In the genomic region with DNA sequence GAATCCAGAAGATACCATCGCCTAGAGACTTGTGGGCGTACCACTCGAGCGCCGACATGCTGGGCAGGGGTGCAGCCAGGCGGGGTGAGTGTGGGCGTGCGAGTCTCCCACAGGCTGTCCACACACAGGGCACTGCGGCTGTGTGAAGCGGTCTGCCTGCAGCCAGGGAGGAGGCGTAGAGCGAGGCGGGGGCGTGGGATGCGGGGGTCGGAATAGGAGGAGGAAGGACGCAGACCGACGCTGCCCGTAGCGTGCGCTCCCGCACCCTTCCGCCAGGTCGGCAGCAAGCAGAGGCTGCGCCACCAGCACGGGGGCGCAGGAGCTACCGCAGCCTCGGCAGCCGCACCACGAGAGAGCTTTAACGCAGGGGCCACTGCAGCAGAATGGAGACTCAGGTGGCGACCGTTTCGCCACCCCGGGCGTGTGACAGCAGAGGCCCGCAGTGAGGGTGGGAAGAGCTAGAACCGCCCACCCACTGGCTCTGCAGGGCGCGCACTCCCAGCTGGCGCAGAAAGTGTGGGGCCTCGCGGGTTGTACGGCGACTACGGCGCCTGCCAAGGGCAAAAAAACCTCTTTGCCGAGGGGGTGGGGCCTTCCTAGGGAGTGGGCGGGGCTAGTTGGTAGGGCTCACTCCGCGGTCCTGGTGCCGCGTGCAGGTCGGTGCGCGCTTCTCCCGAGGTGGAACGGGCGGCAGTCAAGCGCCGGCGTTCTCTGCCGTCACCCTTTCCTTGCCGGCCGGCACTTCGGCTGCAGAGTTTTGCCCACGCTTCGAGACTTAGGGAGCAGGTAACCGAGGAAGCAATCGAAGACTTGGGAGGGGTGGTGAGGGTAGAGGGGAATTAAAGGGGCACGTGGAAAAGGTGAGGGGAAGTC, we compare ENCODE assay signal across 1 cellular context.
TF ChIP-seq lines count a peak whose summit lies in the region.

A gene (minus strand): TSS at position 537 of the 873 bp plus-strand sequence. CDS start 479 bp downstream, at position 58.
A gene with protein sequence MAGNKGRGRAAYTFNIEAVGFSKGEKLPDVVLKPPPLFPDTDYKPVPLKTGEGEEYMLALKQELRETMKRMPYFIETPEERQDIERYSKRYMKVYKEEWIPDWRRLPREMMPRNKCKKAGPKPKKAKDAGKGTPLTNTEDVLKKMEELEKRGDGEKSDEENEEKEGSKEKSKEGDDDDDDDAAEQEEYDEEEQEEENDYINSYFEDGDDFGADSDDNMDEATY (plus strand): TSS at position 630 of the 873 bp plus-strand sequence. CDS start 10,704 bp downstream, outside the sequence.

TF ChIP-seq in K562, 482 proteins besides CTCF, POLR2A, EP300 and RAD21 (continued from another document and continues in another):
- TF ChIP-seq, protein P1, sequence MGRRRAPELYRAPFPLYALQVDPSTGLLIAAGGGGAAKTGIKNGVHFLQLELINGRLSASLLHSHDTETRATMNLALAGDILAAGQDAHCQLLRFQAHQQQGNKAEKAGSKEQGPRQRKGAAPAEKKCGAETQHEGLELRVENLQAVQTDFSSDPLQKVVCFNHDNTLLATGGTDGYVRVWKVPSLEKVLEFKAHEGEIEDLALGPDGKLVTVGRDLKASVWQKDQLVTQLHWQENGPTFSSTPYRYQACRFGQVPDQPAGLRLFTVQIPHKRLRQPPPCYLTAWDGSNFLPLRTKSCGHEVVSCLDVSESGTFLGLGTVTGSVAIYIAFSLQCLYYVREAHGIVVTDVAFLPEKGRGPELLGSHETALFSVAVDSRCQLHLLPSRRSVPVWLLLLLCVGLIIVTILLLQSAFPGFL (CRISPR knock-in tag; IDR thresholded peaks at IDR 0.05) = no peak
- TF ChIP-seq NR2C1 (IDR thresholded peaks at IDR 0.05) (no peak), NR2C1 (tag; IDR thresholded peaks at IDR 0.05) (no peak), ESRRA (IDR thresholded peaks at IDR 0.05; ENCODE audit: borderline replicate concordance, low read depth) (peak; percentile 71), FIP1L1 (IDR thresholded peaks at IDR 0.05; ENCODE audit: low read depth, low read length, poor library complexity, severe bottlenecking) (peak; percentile 37), CREM (IDR thresholded peaks at IDR 0.05; ENCODE audit: low read depth) (peak; percentile 59; the same call in 1 of the 2 replicates), GABPA (tag; conservative IDR thresholded peaks at IDR 0.05; ENCODE audit: low read depth) (peak; percentile 45; the same call in 1 of the 2 replicates), CHD4 (IDR thresholded peaks at IDR 0.05; ENCODE audit: insufficient read depth, insufficient replicate concordance, low read depth, low read length, poor library complexity, severe bottlenecking) (no peak), CCNT2 (IDR thresholded peaks at IDR 0.05; ENCODE audit: borderline replicate concordance, extremely low read depth, insufficient read length, low read depth, low read length) (peak; percentile 76), KAT7 (CRISPR knock-in tag; IDR thresholded peaks at IDR 0.05; ENCODE audit: borderline replicate concordance) (peak; percentile 66; the same call in 1 of the 2 replicates), SP1 (CRISPR knock-in tag; IDR thresholded peaks at IDR 0.05) (peak; percentile 87), RUNX1 (IDR thresholded peaks at IDR 0.05; ENCODE audit: low read depth) (no peak), SMARCA5 (IDR thresholded peaks at IDR 0.05) (peak; percentile 50; the same call in 1 of the 2 replicates), NEUROD1 (IDR thresholded peaks at IDR 0.05; ENCODE audit: borderline replicate concordance, low read depth, low read length, partially characterized antibody) (peak; percentile 53), ARHGAP35 (IDR thresholded peaks at IDR 0.05; ENCODE audit: partially characterized antibody) (no peak), IRF2 (CRISPR knock-in tag; IDR thresholded peaks at IDR 0.05) (no peak), EGR1 (conservative IDR thresholded peaks at IDR 0.05) (peak; percentile 99), NFIC (IDR thresholded peaks at IDR 0.05) (peak; percentile 54), ZEB2 (IDR thresholded peaks at IDR 0.05) (no peak; the same call in 1 of the 2 replicates), FOSL1 (tag; conservative IDR thresholded peaks at IDR 0.05) (no peak), ZBTB7A (IDR thresholded peaks at IDR 0.05; ENCODE audit: borderline replicate concordance, control insufficient read depth, low read depth, low read length) (peak; percentile 55), NONO (IDR thresholded peaks at IDR 0.05; ENCODE audit: low read depth in 2 of 2, low read length in 1 of 2) (peak; percentile 58 to 83; a peak in 3 of 4 replicates), TBL1XR1 (IDR thresholded peaks at IDR 0.05; ENCODE audit: low read length in 2 of 2) (no peak), LCOR (CRISPR knock-in tag; IDR thresholded peaks at IDR 0.05) (peak; percentile 80), SRSF9 (IDR thresholded peaks at IDR 0.05; ENCODE audit: borderline replicate concordance, low read depth, low read length) (no peak), FOXM1 (IDR thresholded peaks at IDR 0.05; ENCODE audit: low read depth) (0 out of 2 replicates have a peak, but pooled peaks have one; percentile 12), FOXM1 (CRISPR knock-in tag; IDR thresholded peaks at IDR 0.05; ENCODE audit: low read depth) (0 out of 2 replicates have a peak, but pooled peaks have one; percentile 16), PHF20 (IDR thresholded peaks at IDR 0.05; ENCODE audit: partially characterized antibody) (peak; percentile 71), KLF6 (CRISPR knock-in tag; IDR thresholded peaks at IDR 0.05; ENCODE audit: borderline replicate concordance) (0 out of 2 replicates have a peak, but pooled peaks have one; percentile 7), ZNF764 (CRISPR knock-in tag; IDR thresholded peaks at IDR 0.05; ENCODE audit: low read depth) (no peak), HLTF (IDR thresholded peaks at IDR 0.05) (0 out of 2 replicates have a peak, but pooled peaks have one; percentile 36), SPI1 (IDR thresholded peaks at IDR 0.05; ENCODE audit: borderline replicate concordance, low read depth, low read length) (no peak), TOE1 (IDR thresholded peaks at IDR 0.05; ENCODE audit: borderline replicate concordance) (peak; percentile 87), TOE1 (CRISPR knock-in tag; IDR thresholded peaks at IDR 0.05; ENCODE audit: borderline replicate concordance, low read depth) (0 out of 2 replicates have a peak, but pooled peaks have one; percentile 18), TAF7 (tag; IDR thresholded peaks at IDR 0.05) (0 out of 2 replicates have a peak, but pooled peaks have one; percentile 70), POLR2AphosphoS2 (IDR thresholded peaks at IDR 0.05; ENCODE audit: low read length) (no peak; the same call in 1 of the 2 replicates), ZNF12 (CRISPR knock-in tag; IDR thresholded peaks at IDR 0.05) (no peak; the same call in 1 of the 2 replicates), EHMT2 (IDR thresholded peaks at IDR 0.05) (no peak), U2AF1 (optimal IDR thresholded peaks at IDR 0.05; ENCODE audit: low read depth, low read length) (peak; percentile 91)
- TF ChIP-seq, protein P2, sequence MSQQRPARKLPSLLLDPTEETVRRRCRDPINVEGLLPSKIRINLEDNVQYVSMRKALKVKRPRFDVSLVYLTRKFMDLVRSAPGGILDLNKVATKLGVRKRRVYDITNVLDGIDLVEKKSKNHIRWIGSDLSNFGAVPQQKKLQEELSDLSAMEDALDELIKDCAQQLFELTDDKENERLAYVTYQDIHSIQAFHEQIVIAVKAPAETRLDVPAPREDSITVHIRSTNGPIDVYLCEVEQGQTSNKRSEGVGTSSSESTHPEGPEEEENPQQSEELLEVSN (IDR thresholded peaks at IDR 0.05; ENCODE audit: borderline replicate concordance in 1 of 2, extremely low read depth in 1 of 2, insufficient read depth in 1 of 2, insufficient read length in 1 of 2, low read depth in 1 of 2, low read length in 1 of 2, poor library complexity in 1 of 2, severe bottlenecking in 1 of 2) = peak; percentile 88 to 96
- TF ChIP-seq, protein P3, sequence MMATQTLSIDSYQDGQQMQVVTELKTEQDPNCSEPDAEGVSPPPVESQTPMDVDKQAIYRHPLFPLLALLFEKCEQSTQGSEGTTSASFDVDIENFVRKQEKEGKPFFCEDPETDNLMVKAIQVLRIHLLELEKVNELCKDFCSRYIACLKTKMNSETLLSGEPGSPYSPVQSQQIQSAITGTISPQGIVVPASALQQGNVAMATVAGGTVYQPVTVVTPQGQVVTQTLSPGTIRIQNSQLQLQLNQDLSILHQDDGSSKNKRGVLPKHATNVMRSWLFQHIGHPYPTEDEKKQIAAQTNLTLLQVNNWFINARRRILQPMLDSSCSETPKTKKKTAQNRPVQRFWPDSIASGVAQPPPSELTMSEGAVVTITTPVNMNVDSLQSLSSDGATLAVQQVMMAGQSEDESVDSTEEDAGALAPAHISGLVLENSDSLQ (IDR thresholded peaks at IDR 0.05) = no peak; the same call in 1 of the 2 replicates
- TF ChIP-seq, protein P4, sequence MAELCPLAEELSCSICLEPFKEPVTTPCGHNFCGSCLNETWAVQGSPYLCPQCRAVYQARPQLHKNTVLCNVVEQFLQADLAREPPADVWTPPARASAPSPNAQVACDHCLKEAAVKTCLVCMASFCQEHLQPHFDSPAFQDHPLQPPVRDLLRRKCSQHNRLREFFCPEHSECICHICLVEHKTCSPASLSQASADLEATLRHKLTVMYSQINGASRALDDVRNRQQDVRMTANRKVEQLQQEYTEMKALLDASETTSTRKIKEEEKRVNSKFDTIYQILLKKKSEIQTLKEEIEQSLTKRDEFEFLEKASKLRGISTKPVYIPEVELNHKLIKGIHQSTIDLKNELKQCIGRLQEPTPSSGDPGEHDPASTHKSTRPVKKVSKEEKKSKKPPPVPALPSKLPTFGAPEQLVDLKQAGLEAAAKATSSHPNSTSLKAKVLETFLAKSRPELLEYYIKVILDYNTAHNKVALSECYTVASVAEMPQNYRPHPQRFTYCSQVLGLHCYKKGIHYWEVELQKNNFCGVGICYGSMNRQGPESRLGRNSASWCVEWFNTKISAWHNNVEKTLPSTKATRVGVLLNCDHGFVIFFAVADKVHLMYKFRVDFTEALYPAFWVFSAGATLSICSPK (IDR thresholded peaks at IDR 0.05; ENCODE audit: borderline replicate concordance) = no peak
- TF ChIP-seq, protein P5, sequence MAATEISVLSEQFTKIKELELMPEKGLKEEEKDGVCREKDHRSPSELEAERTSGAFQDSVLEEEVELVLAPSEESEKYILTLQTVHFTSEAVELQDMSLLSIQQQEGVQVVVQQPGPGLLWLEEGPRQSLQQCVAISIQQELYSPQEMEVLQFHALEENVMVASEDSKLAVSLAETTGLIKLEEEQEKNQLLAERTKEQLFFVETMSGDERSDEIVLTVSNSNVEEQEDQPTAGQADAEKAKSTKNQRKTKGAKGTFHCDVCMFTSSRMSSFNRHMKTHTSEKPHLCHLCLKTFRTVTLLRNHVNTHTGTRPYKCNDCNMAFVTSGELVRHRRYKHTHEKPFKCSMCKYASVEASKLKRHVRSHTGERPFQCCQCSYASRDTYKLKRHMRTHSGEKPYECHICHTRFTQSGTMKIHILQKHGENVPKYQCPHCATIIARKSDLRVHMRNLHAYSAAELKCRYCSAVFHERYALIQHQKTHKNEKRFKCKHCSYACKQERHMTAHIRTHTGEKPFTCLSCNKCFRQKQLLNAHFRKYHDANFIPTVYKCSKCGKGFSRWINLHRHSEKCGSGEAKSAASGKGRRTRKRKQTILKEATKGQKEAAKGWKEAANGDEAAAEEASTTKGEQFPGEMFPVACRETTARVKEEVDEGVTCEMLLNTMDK (IDR thresholded peaks at IDR 0.05; ENCODE audit: borderline replicate concordance, insufficient read depth, low read depth, low read length, poor library complexity, severe bottlenecking) = peak; percentile 65
- TF ChIP-seq, protein P6, sequence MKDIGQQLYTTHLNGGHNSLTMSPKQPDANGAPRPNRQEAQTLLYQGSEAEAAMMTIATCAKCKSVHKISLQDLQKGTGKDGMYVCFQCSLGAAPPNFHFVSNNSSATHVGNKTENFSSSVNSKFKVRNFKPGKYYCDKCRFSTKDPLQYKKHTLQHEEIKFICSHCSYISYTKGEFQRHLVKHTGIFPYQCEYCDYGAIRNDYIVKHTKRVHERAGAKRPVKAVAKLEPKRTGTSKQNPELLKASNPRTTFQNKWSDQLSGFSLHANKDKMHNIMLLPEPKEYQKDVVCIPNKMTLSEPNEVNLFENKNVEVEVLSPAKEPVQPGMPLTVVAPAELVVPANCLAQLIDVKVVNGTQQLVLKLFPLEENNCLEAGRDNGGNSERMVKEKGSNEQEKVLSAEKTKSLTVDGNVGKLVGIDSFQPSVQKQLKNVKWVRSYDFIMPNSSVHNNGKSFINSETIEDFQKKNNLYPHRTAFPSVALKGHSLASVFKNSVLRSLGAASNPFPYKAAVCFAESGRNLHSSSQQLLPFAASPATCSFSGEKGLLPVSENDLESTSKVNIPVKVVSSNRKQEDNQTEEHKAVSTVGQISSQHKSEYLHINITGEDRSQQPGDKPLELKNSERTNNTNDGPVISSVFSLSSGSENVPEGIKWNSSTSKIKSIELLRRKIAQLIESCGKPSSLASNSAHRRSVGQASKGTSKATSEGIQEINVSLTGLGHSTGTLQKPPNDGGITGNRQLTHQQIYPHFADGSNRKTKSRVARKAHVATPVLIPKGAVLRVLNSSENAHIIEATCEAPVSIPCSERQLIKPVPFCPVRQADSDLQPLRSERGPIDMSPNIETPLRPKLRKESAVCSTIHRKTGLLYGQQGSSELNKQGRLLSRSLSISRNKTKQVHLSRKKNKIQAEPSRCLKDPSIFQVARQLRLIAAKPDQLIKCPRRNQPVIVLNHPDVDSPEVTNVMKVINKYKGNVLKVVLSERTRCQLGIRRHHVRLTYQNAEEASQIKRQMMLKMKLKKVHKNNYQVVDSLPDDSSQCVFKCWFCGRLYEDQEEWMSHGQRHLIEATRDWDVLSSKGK (CRISPR knock-in tag; IDR thresholded peaks at IDR 0.05) = no peak
- TF ChIP-seq, protein P7, sequence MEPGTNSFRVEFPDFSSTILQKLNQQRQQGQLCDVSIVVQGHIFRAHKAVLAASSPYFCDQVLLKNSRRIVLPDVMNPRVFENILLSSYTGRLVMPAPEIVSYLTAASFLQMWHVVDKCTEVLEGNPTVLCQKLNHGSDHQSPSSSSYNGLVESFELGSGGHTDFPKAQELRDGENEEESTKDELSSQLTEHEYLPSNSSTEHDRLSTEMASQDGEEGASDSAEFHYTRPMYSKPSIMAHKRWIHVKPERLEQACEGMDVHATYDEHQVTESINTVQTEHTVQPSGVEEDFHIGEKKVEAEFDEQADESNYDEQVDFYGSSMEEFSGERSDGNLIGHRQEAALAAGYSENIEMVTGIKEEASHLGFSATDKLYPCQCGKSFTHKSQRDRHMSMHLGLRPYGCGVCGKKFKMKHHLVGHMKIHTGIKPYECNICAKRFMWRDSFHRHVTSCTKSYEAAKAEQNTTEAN (CRISPR knock-in tag; IDR thresholded peaks at IDR 0.05) = 0 out of 2 replicates have a peak, but pooled peaks have one; percentile 22
- TF ChIP-seq, protein P8, sequence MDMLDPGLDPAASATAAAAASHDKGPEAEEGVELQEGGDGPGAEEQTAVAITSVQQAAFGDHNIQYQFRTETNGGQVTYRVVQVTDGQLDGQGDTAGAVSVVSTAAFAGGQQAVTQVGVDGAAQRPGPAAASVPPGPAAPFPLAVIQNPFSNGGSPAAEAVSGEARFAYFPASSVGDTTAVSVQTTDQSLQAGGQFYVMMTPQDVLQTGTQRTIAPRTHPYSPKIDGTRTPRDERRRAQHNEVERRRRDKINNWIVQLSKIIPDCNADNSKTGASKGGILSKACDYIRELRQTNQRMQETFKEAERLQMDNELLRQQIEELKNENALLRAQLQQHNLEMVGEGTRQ (CRISPR knock-in tag; IDR thresholded peaks at IDR 0.05) = no peak; the same call in 1 of the 2 replicates
